ENCODE assay signal across 11 cellular contexts in genomic region chr7:37408241-37408884, GRCh38. TPM values are rescaled to one million over a fixed set of nuclear protein-coding genes. Genes with fewer than 3 reads are reported as not detected.
DNase-seq lines count a peak whose midpoint lies in the region; ATAC-seq and TF ChIP-seq lines count a peak whose summit lies in the region.
"Had no signal": no experiment of that assay in that cellular context is flagged by ENCODE, and none has a peak within 500 bp of the region (broad histone marks: within the 10 kb centered on the region; RNA-seq: fewer than 3 reads in every experiment).

No MANE protein-coding gene starts in this region.

- peak overlapping the region; percentile 77 for H3K4me3 Mint-ChIP-seq in activated naive CD8-positive, alpha-beta T cell treated with anti-CD3 and anti-CD28 coated beads, Interleukin-2, amount 50 U/mL, for 24 hours
- H3K4me3 Mint-ChIP-seq in stimulated activated naive CD8-positive, alpha-beta T cell treated with anti-CD3 and anti-CD28 coated beads, Interleukin-15, amount 100 ng/mL, for 72 hours = peak overlapping the region; percentile 77 to 78

- peaks cover 10% of the 10 kb centered on the region for H3K9me3 ChIP-seq in left ventricle myocardium inferior (replicated peaks)
- H3K9me3 ChIP-seq: adrenal gland, prostate gland had no signal

- H3K4me1 Mint-ChIP-seq in activated naive CD8-positive, alpha-beta T cell treated with anti-CD3 and anti-CD28 coated beads, Interleukin-2, amount 50 U/mL, for 24 hours = peaks cover 85% of the 10 kb centered on the region
- peaks cover 74% of the 10 kb centered on the region for H3K4me1 Mint-ChIP-seq in stimulated activated naive CD8-positive, alpha-beta T cell treated with anti-CD3 and anti-CD28 coated beads, Interleukin-15, amount 100 ng/mL, for 72 hours

- peak overlapping the region; percentile 98 for H3K27ac Mint-ChIP-seq in activated naive CD8-positive, alpha-beta T cell treated with anti-CD3 and anti-CD28 coated beads, Interleukin-2, amount 50 U/mL, for 24 hours
- peak overlapping the region; percentile 43 to 72 for H3K27ac Mint-ChIP-seq in stimulated activated naive CD8-positive, alpha-beta T cell treated with anti-CD3 and anti-CD28 coated beads, Interleukin-15, amount 100 ng/mL, for 72 hours

- peak overlapping the region; percentile 53 for H3K27ac ChIP-seq in left ventricle myocardium inferior (replicated peaks)
- no peak overlapping the region for H3K27ac ChIP-seq in foreskin keratinocyte
- H3K27ac ChIP-seq: prostate gland had no signal

- peaks cover 5% of the 10 kb centered on the region for H3K36me3 ChIP-seq in left ventricle myocardium inferior
- H3K36me3 ChIP-seq: adrenal gland, prostate gland had no signal

- TF ChIP-seq POLR2A in NB4 (IDR thresholded peaks at IDR 0.05; ENCODE audit: extremely low read depth, insufficient read length) = no peak

- H3K27me3 Mint-ChIP-seq in activated naive CD8-positive, alpha-beta T cell treated with anti-CD3 and anti-CD28 coated beads, Interleukin-2, amount 50 U/mL, for 24 hours = no peaks in the 10 kb centered on the region
- no peaks in the 10 kb centered on the region for H3K27me3 Mint-ChIP-seq in stimulated activated naive CD8-positive, alpha-beta T cell treated with anti-CD3 and anti-CD28 coated beads, Interleukin-15, amount 100 ng/mL, for 72 hours

- no peak for DNase-seq in left ventricle myocardium inferior
- no peak for DNase-seq in left cardiac atrium
- DNase-seq in NB4 (ENCODE audit: low read depth) = peak; percentile 37
- no peak for DNase-seq in activated naive CD8-positive, alpha-beta T cell treated with anti-CD3 and anti-CD28 coated beads, Interleukin-2, amount 50 U/mL, for 24 hours
- no peak for DNase-seq in stimulated activated naive CD8-positive, alpha-beta T cell treated with anti-CD3 and anti-CD28 coated beads, Interleukin-15, amount 100 ng/mL, for 72 hours
- no peak for DNase-seq in foreskin keratinocyte
- DNase-seq in NCI-H146 (lab: John Stamatoyannopoulos, UW) = no peak
- DNase-seq: adrenal gland had no signal

- no peak for TF ChIP-seq CTCF in left ventricle myocardium inferior (IDR thresholded peaks at IDR 0.05; ENCODE audit: borderline replicate concordance)
- TF ChIP-seq CTCF in NB4 (IDR thresholded peaks at IDR 0.05; ENCODE audit: low read depth, low read length) = no peak
- TF ChIP-seq CTCF in foreskin keratinocyte (conservative IDR thresholded peaks at IDR 0.05) = no peak

- H3K27me3 ChIP-seq in left ventricle myocardium inferior (ENCODE audit: low read depth) = no peaks in the 10 kb centered on the region
- no peaks in the 10 kb centered on the region for H3K27me3 ChIP-seq in foreskin keratinocyte
- H3K27me3 ChIP-seq: adrenal gland had no signal

- peaks cover 60% of the 10 kb centered on the region for H3K4me1 ChIP-seq in left ventricle myocardium inferior
- no peaks in the 10 kb centered on the region for H3K4me1 ChIP-seq in foreskin keratinocyte
- H3K4me1 ChIP-seq: prostate gland had no signal

- peaks cover 4% of the 10 kb centered on the region for H3K9me3 Mint-ChIP-seq in activated naive CD8-positive, alpha-beta T cell treated with anti-CD3 and anti-CD28 coated beads, Interleukin-2, amount 50 U/mL, for 24 hours
- H3K9me3 Mint-ChIP-seq in stimulated activated naive CD8-positive, alpha-beta T cell treated with anti-CD3 and anti-CD28 coated beads, Interleukin-15, amount 100 ng/mL, for 72 hours = peaks cover 0 to 10% of the 10 kb centered on the region in 2 donors

- peaks cover 10% of the 10 kb centered on the region for H3K36me3 Mint-ChIP-seq in activated naive CD8-positive, alpha-beta T cell treated with anti-CD3 and anti-CD28 coated beads, Interleukin-2, amount 50 U/mL, for 24 hours (ENCODE audit: low read depth)

- intact Hi-C loops in left ventricle myocardium inferior (cut with micrococcal nuclease) (no loop called here), left cardiac atrium (cut with DNase I) (no loop called here)

- H3K4me3 ChIP-seq in left ventricle myocardium inferior (peak overlapping the region; percentile 12), NB4 (ENCODE audit: low read depth, low read length) (no peak overlapping the region)
- H3K4me3 ChIP-seq: adrenal gland, prostate gland had no signal

- ATAC-seq in left cardiac atrium (no peak), foreskin keratinocyte (no peak), GM21423 (IDR thresholded peaks at IDR 0.05; ENCODE audit: unreplicated experiment) (no peak)
- ATAC-seq in activated naive CD8-positive, alpha-beta T cell treated with anti-CD3 and anti-CD28 coated beads, Interleukin-2, amount 50 U/mL, for 24 hours = peak; percentile 79
- ATAC-seq in stimulated activated naive CD8-positive, alpha-beta T cell treated with anti-CD3 and anti-CD28 coated beads, Interleukin-15, amount 100 ng/mL, for 72 hours = peak; percentile 65

RNA-seq across cellular contexts. Expression of gene ELMO1, which starts 40.3 kb away (rescaled TPM):
- total RNA-seq in left ventricle myocardium inferior (10.0 TPM), left cardiac atrium (10 to 100 TPM; 15.6 to 24.6 TPM), foreskin keratinocyte (not detected in 2 replicates)
- polyA plus RNA-seq in foreskin keratinocyte = not detected in 2 replicates
- polyA plus RNA-seq: BJ had no signal

Comparison
In these comparisons a context has a peak if more than half of its experiments do, and no peak if none do; other contexts are left out.
1. ATAC-seq: peak in activated naive CD8-positive, alpha-beta T cell treated with anti-CD3 and anti-CD28 coated beads, Interleukin-2, amount 50 U/mL, for 24 hours (single experiment) and stimulated activated naive CD8-positive, alpha-beta T cell treated with anti-CD3 and anti-CD28 coated beads, Interleukin-15, amount 100 ng/mL, for 72 hours (single experiment); none in left cardiac atrium (0 of 2), foreskin keratinocyte (single experiment) and GM21423 (single experiment).
2. RNA of gene ELMO1, which starts 40.3 kb away (total RNA-seq): 15.6 to 24.6 TPM in left cardiac atrium and 10.0 TPM in left ventricle myocardium inferior (single experiment); not detected in foreskin keratinocyte; every median in the first group is over 10 times any median in the second.